In the genomic region with DNA sequence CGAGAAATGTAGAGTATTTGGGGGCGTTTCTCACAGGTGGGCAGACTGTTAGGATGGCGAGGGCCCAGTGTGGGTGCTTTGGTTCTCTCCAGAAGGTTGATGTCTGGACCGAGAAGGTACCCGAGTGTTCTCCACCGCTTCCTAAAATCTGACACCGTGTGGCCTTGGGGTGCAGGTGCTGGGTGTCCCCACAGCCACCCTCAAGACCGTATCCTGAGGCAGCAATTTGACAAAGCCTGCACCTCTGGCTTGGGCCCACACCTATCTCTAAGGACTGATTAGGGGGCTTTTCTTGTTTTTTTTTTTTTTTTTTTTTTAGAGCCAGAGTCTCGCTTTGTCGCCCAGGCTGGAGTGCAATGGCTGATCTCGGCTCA, we compare ENCODE assay signal across 9 cellular contexts. TPM values are rescaled to one million over a fixed set of nuclear protein-coding genes. Genes with fewer than 3 reads are reported as not detected.
DNase-seq lines count a peak whose midpoint lies in the region; ATAC-seq and TF ChIP-seq lines count a peak whose summit lies in the region.
"Had no signal": no experiment of that assay in that cellular context is flagged by ENCODE, and none has a peak within 500 bp of the region (broad histone marks: within the 10 kb centered on the region; RNA-seq: fewer than 3 reads in every experiment).

No MANE protein-coding gene starts in this region.

- H3K4me2 ChIP-seq in PC-9 = peak overlapping the region; percentile 99
- peak overlapping the region; percentile 80 for H3K4me2 ChIP-seq in neuronal stem cell (ENCODE audit: insufficient read depth, low read length, poor library complexity, severe bottlenecking)

- H4K8ac ChIP-seq in neuronal stem cell (ENCODE audit: low read depth, low read length) = no peak overlapping the region

- TF ChIP-seq CTCF in PC-9 (conservative IDR thresholded peaks at IDR 0.05) (no peak), epithelial cell of esophagus (IDR thresholded peaks at IDR 0.05; ENCODE audit: insufficient read depth, low read depth, low read length, missing control alignments) (peak; percentile 7)

- H3K79me2 ChIP-seq in PC-9 (ENCODE audit: low read depth) = peaks cover 52% of the 10 kb centered on the region

- peaks cover 49% of the 10 kb centered on the region for H3K27me3 Mint-ChIP-seq in CD4-positive, CD25-positive, alpha-beta regulatory T cell

- peak in 1 of 2 donors; percentile 43 for ATAC-seq in CD4-positive, CD25-positive, alpha-beta regulatory T cell (ENCODE audit: low read depth in 2 of 2)
- no peak for ATAC-seq in GM18519 (IDR thresholded peaks at IDR 0.05; ENCODE audit: low FRiP score, unreplicated experiment)

- H4K91ac ChIP-seq in neuronal stem cell (ENCODE audit: low read depth, low read length, poor library complexity) = no peak overlapping the region

- no peak overlapping the region for H2BK12ac ChIP-seq in neuronal stem cell (ENCODE audit: low read length)

- H3K36me3 Mint-ChIP-seq in CD4-positive, CD25-positive, alpha-beta regulatory T cell = no peaks in the 10 kb centered on the region

- no peaks in the 10 kb centered on the region for H3K9me3 ChIP-seq in CD4-positive, CD25-positive, alpha-beta regulatory T cell (ENCODE audit: control insufficient read depth in 2 of 2, low read length in 2 of 2)
- H3K9me3 ChIP-seq in PC-9 (ENCODE audit: insufficient read depth, low read depth) = no peaks in the 10 kb centered on the region
- peaks cover 0 to 2% of the 10 kb centered on the region in 2 donors for H3K9me3 ChIP-seq in neuronal stem cell (replicated peaks in 1 of 2; ENCODE audit: control insufficient read depth in 2 of 2, insufficient read depth in 1 of 2, low read depth in 1 of 2, low read length in 2 of 2)

- H3K9me2 ChIP-seq in PC-9 (ENCODE audit: insufficient read depth) = no peaks in the 10 kb centered on the region

- H3K4ac ChIP-seq in neuronal stem cell (ENCODE audit: low read length) = no peak overlapping the region

- H2AFZ ChIP-seq in PC-9 = peak overlapping the region; percentile 80; the same call in 1 of the 2 replicates
- H2AFZ ChIP-seq in neuronal stem cell (ENCODE audit: low read length) = peak overlapping the region; percentile 89

- H3K4me3 Mint-ChIP-seq in CD4-positive, CD25-positive, alpha-beta regulatory T cell = peak overlapping the region; percentile 56 to 86 (median 72)
- H3K4me3 Mint-ChIP-seq: T-helper 1 cell treated with Interleukin-12 subunit alpha and Interleukin-12 subunit beta and Interleukin-4 antibody, amounts not matched to agents 30 μg/mL and 1 μg/mL, for 36 hours had no signal

- intact Hi-C loops in PC-9 (cut with micrococcal nuclease; ENCODE audit: unreplicated experiment) = no loop called here

- H3F3A ChIP-seq in PC-9 (ENCODE audit: insufficient read depth, low read depth) = peaks cover 21% of the 10 kb centered on the region; the same call in 1 of the 2 replicates

- H3K27me3 ChIP-seq in CD4-positive, CD25-positive, alpha-beta regulatory T cell (ENCODE audit: control insufficient read depth, insufficient read depth, low read length) = peaks cover 16% of the 10 kb centered on the region
- no peaks in the 10 kb centered on the region for H3K27me3 ChIP-seq in PC-9 (ENCODE audit: insufficient read depth, low read depth)
- H3K27me3 ChIP-seq in neuronal stem cell (ENCODE audit: control insufficient read depth in 3 of 3, insufficient read depth in 3 of 3, low read depth in 1 of 3, low read length in 3 of 3) = no peaks in the 10 kb centered on the region

- POLR2A ChIA-PET in PC-9 (lab: Charles Lee; ENCODE audit: unreplicated experiment) = no interaction called here

- H3K4me3 ChIP-seq in CD4-positive, CD25-positive, alpha-beta regulatory T cell (ENCODE audit: low read depth, low read length) = no peak overlapping the region
- H3K4me3 ChIP-seq in PC-9 = peak overlapping the region; percentile 92
- H3K4me3 ChIP-seq in epithelial cell of esophagus (ENCODE audit: low read length) = peak overlapping the region; percentile 69
- peak overlapping the region; percentile 90 to 91 for H3K4me3 ChIP-seq in neuronal stem cell (ENCODE audit: low read length in 2 of 2)

- H3K27ac Mint-ChIP-seq in CD4-positive, CD25-positive, alpha-beta regulatory T cell = no peak overlapping the region
- H3K27ac Mint-ChIP-seq: T-helper 1 cell treated with Interleukin-12 subunit alpha and Interleukin-12 subunit beta and Interleukin-4 antibody, amounts not matched to agents 30 μg/mL and 1 μg/mL, for 36 hours had no signal

- WGBS in neuronal stem cell (ENCODE audit: extremely low coverage in 2 of 2, insufficient read length in 2 of 2, insufficient replicate concordance in 1 of 2), 2 donors = no CpG with 5 or more reads among the region's 11 CpGs

- BruUV-seq in PC-9 (replicated peaks; lab: Mats Ljungman, UMichigan) = TSS peak; percentile 25

- CTCF ChIA-PET in PC-9 (lab: Charles Lee) = interaction anchor here (0.7 to 1.0 kb wide), 2 partner anchors 19 to 69 kb away, joined by 5 to 26 read pairs; a partner anchor contains a TSS

- peaks cover 6% of the 10 kb centered on the region; the same call in 1 of the 2 replicates for H4K20me1 ChIP-seq in PC-9 (ENCODE audit: insufficient read depth)

- peak overlapping the region; percentile 89 for H3K14ac ChIP-seq in neuronal stem cell (ENCODE audit: low read length)

- peak overlapping the region; percentile 75 for H2BK15ac ChIP-seq in neuronal stem cell (ENCODE audit: low read length)

- H3K79me1 ChIP-seq in neuronal stem cell (ENCODE audit: low read depth, low read length) = peaks cover 17% of the 10 kb centered on the region

- no peak overlapping the region for H3K23ac ChIP-seq in neuronal stem cell (ENCODE audit: low read depth, low read length, poor library complexity)

- H3K4me1 ChIP-seq in CD4-positive, CD25-positive, alpha-beta regulatory T cell (ENCODE audit: control insufficient read depth, insufficient read depth, low read length, poor library complexity, severe bottlenecking) = peaks cover 14% of the 10 kb centered on the region
- H3K4me1 ChIP-seq in PC-9 (replicated peaks; ENCODE audit: insufficient read depth) (peaks cover 31% of the 10 kb centered on the region), neuronal stem cell (ENCODE audit: control insufficient read depth in 2 of 2, insufficient read depth in 1 of 2, low read depth in 1 of 2, low read length in 2 of 2) (peaks cover 3 to 4% of the 10 kb centered on the region in 2 donors)

- no peak overlapping the region for H2BK120ac ChIP-seq in neuronal stem cell (ENCODE audit: low read depth, low read length)

- peaks cover 2 to 22% (median 12%) of the 10 kb centered on the region in 4 donors for H3K4me1 Mint-ChIP-seq in CD4-positive, CD25-positive, alpha-beta regulatory T cell

- H3K27ac ChIP-seq in CD4-positive, CD25-positive, alpha-beta regulatory T cell (ENCODE audit: insufficient read depth, low read length, poor library complexity, severe bottlenecking) = no peak overlapping the region
- H3K27ac ChIP-seq in PC-9 = no peak overlapping the region
- H3K27ac ChIP-seq in neuronal stem cell (replicated peaks; ENCODE audit: low read length) = no peak overlapping the region

- H3K36me3 ChIP-seq in CD4-positive, CD25-positive, alpha-beta regulatory T cell (ENCODE audit: control insufficient read depth, insufficient read depth, low read length) = no peaks in the 10 kb centered on the region
- 0 out of 2 replicates have a peak, but pooled peaks cover 7% of the 10 kb centered on the region for H3K36me3 ChIP-seq in PC-9 (ENCODE audit: low read depth)
- peaks cover 30 to 35% of the 10 kb centered on the region in 2 donors for H3K36me3 ChIP-seq in neuronal stem cell (replicated peaks in 1 of 2; ENCODE audit: control insufficient read depth in 2 of 2, insufficient read depth in 2 of 2, low read length in 2 of 2)

- peak in 1 of 3 donors; percentile 9 for DNase-seq in CD4-positive, CD25-positive, alpha-beta regulatory T cell
- no peak for DNase-seq in PC-9
- DNase-seq in epithelial cell of esophagus (ENCODE audit: low read depth) = no peak
- no peak for DNase-seq in neuronal stem cell (ENCODE audit: low spot score)
- no peak for DNase-seq in HPDE6-E6E7 (ENCODE audit: extremely low spot score)
- no peak for DNase-seq in retina
- DNase-seq in OCI-M1 (lab: John Stamatoyannopoulos, UW) = no peak

- peak overlapping the region; percentile 97 for H3K18ac ChIP-seq in neuronal stem cell (ENCODE audit: low read length)

- H2AK5ac ChIP-seq in neuronal stem cell (ENCODE audit: low read depth, low read length) = peak overlapping the region; percentile 83

- H3K9ac ChIP-seq in neuronal stem cell (ENCODE audit: low read depth, low read length, poor library complexity) = peak overlapping the region; percentile 91

- peaks cover 0 to 4% (median 0%) of the 10 kb centered on the region in 7 donors for H3K9me3 Mint-ChIP-seq in CD4-positive, CD25-positive, alpha-beta regulatory T cell
- H3K9me3 Mint-ChIP-seq: T-helper 1 cell treated with Interleukin-12 subunit alpha and Interleukin-12 subunit beta and Interleukin-4 antibody, amounts not matched to agents 30 μg/mL and 1 μg/mL, for 36 hours had no signal

- peak overlapping the region; percentile 71 for H2BK5ac ChIP-seq in neuronal stem cell (ENCODE audit: low read length)

RNA-seq across cellular contexts. Expression of a gene that starts 1.3 kb away (rescaled TPM):
- total RNA-seq in CD4-positive, CD25-positive, alpha-beta regulatory T cell = 2.5 TPM
- polyA plus RNA-seq in CD4-positive, CD25-positive, alpha-beta regulatory T cell = under 1 TPM in 3 of 4 donors, not detected in 1; 0.05 to 0.64 (median 0.06) TPM
- total RNA-seq in PC-9 (2021) = 41.2 and 46.9 TPM in 2 replicates
- polyA plus RNA-seq in neuronal stem cell (2013, experiment 1 of 2) = 20.7 TPM
- polyA plus RNA-seq in neuronal stem cell (2013, experiment 2 of 2) = 20.4 TPM

RNA-seq across cellular contexts. Expression of a gene that starts 19.6 kb away (rescaled TPM):
- 18.1 TPM for total RNA-seq in CD4-positive, CD25-positive, alpha-beta regulatory T cell
- polyA plus RNA-seq in CD4-positive, CD25-positive, alpha-beta regulatory T cell = 10 to 100 TPM; 47.1 to 56.7 (median 53.5) TPM
- 84.4 and 93.4 TPM in 2 replicates for total RNA-seq in PC-9 (2021)
- polyA plus RNA-seq in neuronal stem cell (2013, experiment 1 of 2) = 88.3 TPM
- 78.9 TPM for polyA plus RNA-seq in neuronal stem cell (2013, experiment 2 of 2)

RNA-seq across cellular contexts. Expression of a gene that starts 40.3 kb away (rescaled TPM):
- total RNA-seq in CD4-positive, CD25-positive, alpha-beta regulatory T cell = not detected
- polyA plus RNA-seq in CD4-positive, CD25-positive, alpha-beta regulatory T cell = not detected
- total RNA-seq in PC-9 (2021) = not detected in 2 replicates
- polyA plus RNA-seq in neuronal stem cell (2013, experiment 1 of 2) = not detected
- polyA plus RNA-seq in neuronal stem cell (2013, experiment 2 of 2) = not detected

Comparison
In these comparisons a context has a peak if more than half of its experiments do, and no peak if none do; other contexts are left out.
1. RNA of a gene that starts 1.3 kb away (total RNA-seq): 41.2 to 46.9 TPM in PC-9; 2.5 TPM in CD4-positive, CD25-positive, alpha-beta regulatory T cell (single experiment); every median in the first group is over 10 times any median in the second.